Comparison of ENCODE assay signal across 8 cellular contexts in genomic region chr15:45522179-45522930, GRCh38. TPM values are rescaled to one million over a fixed set of nuclear protein-coding genes. Genes with fewer than 3 reads are reported as not detected.
DNase-seq lines count a peak whose midpoint lies in the region; ATAC-seq and TF ChIP-seq lines count a peak whose summit lies in the region.

A gene with protein sequence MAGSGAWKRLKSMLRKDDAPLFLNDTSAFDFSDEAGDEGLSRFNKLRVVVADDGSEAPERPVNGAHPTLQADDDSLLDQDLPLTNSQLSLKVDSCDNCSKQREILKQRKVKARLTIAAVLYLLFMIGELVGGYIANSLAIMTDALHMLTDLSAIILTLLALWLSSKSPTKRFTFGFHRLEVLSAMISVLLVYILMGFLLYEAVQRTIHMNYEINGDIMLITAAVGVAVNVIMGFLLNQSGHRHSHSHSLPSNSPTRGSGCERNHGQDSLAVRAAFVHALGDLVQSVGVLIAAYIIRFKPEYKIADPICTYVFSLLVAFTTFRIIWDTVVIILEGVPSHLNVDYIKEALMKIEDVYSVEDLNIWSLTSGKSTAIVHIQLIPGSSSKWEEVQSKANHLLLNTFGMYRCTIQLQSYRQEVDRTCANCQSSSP (minus strand): TSS chr15:45522755. CDS start chr15:45522354, 401 bp downstream.

- H3K4me1 Mint-ChIP-seq in activated naive CD4-positive, alpha-beta T cell treated with anti-CD3 and anti-CD28 coated beads, Interleukin-2, amount 10 ng/mL, durations not matched to agents 7 days and 5 days, result peaks cover 26% of the 10 kb centered on the region

- H3K27ac ChIP-seq in temporal lobe (ENCODE audit: low read depth, low read length), result peak within 1 kb of the TSS; percentile 92

- peaks cover 1% of the 10 kb centered on the region for H3K36me3 Mint-ChIP-seq in activated naive CD4-positive, alpha-beta T cell treated with anti-CD3 and anti-CD28 coated beads, Interleukin-2, amount 10 ng/mL, durations not matched to agents 7 days and 5 days

- TF ChIP-seq CTCF in AG09319 (IDR thresholded peaks at IDR 0.05; ENCODE audit: low read depth, low read length), result peak; percentile 35
- TF ChIP-seq CTCF in omental fat pad (IDR thresholded peaks at IDR 0.05), result no peak

- CTCF ChIA-PET in activated naive CD4-positive, alpha-beta T cell treated with anti-CD3 and anti-CD28 coated beads, Interleukin-2, amount 10 ng/mL, durations not matched to agents 7 days and 5 days (lab: Charles Lee), result interaction anchor here (0.6 kb wide), 1 partner anchor 64 kb away, joined by 3 read pairs; no protein-coding TSS in a partner anchor

- peaks cover 46% of the 10 kb centered on the region for H3K27me3 Mint-ChIP-seq in activated naive CD4-positive, alpha-beta T cell treated with anti-CD3 and anti-CD28 coated beads, Interleukin-2, amount 10 ng/mL, durations not matched to agents 7 days and 5 days

- peak within 1 kb of the TSS; percentile 79 for H3K27ac Mint-ChIP-seq in activated naive CD4-positive, alpha-beta T cell treated with anti-CD3 and anti-CD28 coated beads, Interleukin-2, amount 10 ng/mL, durations not matched to agents 7 days and 5 days

- no peaks in the 10 kb centered on the region for H3K9me3 Mint-ChIP-seq in activated naive CD4-positive, alpha-beta T cell treated with anti-CD3 and anti-CD28 coated beads, Interleukin-2, amount 10 ng/mL, durations not matched to agents 7 days and 5 days

- DNase-seq in AG09319 (ENCODE audit: extremely low read depth, low read depth) (peak; percentile 4), RPMI8226 (peak; percentile 72), glomerular endothelial cell (ENCODE audit: extremely low read depth, low read depth, low spot score) (no peak), omental fat pad (ENCODE audit: low spot score) (peak; percentile 23)
- peak; percentile 73 for DNase-seq in activated naive CD4-positive, alpha-beta T cell treated with anti-CD3 and anti-CD28 coated beads, Interleukin-2, amount 10 ng/mL, durations not matched to agents 7 days and 5 days

- H3K4me3 Mint-ChIP-seq in activated naive CD4-positive, alpha-beta T cell treated with anti-CD3 and anti-CD28 coated beads, Interleukin-2, amount 10 ng/mL, durations not matched to agents 7 days and 5 days, result peak within 1 kb of the TSS; percentile 86

- ATAC-seq in GM18909 (IDR thresholded peaks at IDR 0.05; ENCODE audit: poor library complexity, unreplicated experiment) (peak; percentile 85), HG03159 (IDR thresholded peaks at IDR 0.05; ENCODE audit: unreplicated experiment) (peak; percentile 61), omental fat pad (ENCODE audit: low FRiP score) (peak; percentile 98)

RNA-seq across cellular contexts. Expression of the gene that starts here (rescaled TPM):
- total RNA-seq in glomerular endothelial cell (9.1 and 10.6 TPM in 2 replicates), omental fat pad (10 to 100 TPM in 1 of 4 donors, 1 to 10 TPM in 3; 7.0 to 12.6 (median 8.5) TPM), temporal lobe (22.9 TPM)
